Comparison of ENCODE assay signal across 1 cellular context in genomic region chr1:203176744-203177460, GRCh38.
TF ChIP-seq lines count a peak whose summit lies in the region.

No MANE protein-coding gene starts in this region.

TF ChIP-seq in H1, 55 proteins besides CTCF, POLR2A, EP300 and RAD21:
- no peak for TF ChIP-seq HDAC2 (IDR thresholded peaks at IDR 0.05; ENCODE audit: borderline replicate concordance in 1 of 2, low read depth in 2 of 2, low read length in 2 of 2)
- no peak for TF ChIP-seq ATF2 (IDR thresholded peaks at IDR 0.05; ENCODE audit: low read length)
- no peak for TF ChIP-seq FOSL1 (IDR thresholded peaks at IDR 0.05; ENCODE audit: insufficient read depth, low read depth, low read length)
- no peak for TF ChIP-seq SRF (IDR thresholded peaks at IDR 0.05; ENCODE audit: low read depth, low read length)
- no peak for TF ChIP-seq POLR2AphosphoS5 (IDR thresholded peaks at IDR 0.05; ENCODE audit: low read depth, low read length)
- TF ChIP-seq NRF1 (IDR thresholded peaks at IDR 0.05; ENCODE audit: low read depth, low read length) = no peak
